Comparison of ENCODE assay signal across 7 cellular contexts in the genomic region with DNA sequence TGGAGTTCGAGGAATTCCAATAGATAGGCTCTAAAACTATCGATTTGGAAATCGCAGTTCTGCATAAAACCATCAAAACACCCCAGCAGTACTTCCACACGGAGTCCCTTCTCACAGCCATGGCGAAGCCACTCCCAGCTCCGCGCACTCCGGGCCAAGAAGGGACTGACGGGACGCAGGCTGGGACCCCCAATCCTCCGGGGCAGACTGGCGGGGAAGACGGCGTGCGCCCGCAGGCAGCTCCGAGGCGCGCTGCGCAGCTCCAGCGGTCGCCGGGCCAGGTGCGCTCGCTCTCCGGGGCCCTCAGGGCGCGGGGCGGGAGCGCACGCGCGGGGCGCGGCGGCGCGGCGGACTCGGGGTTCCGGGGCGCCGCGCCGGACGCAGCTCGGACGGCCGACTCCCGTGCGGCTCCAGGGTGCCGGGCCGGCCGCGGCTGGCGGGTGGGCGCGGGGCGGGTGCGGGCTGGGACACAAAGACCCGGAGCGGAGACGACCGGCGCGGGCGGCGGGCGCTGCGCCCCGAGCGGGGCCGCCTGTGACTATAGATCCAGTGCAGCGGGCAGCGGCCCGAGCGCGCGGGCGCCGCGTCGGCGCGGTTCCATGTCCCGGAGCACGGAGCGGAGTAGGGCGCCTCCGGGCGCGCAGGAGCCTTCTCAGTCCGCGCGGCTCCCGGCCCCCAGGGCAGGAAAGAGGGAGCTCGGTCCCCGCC. TPM values are rescaled to one million over a fixed set of nuclear protein-coding genes. Genes with fewer than 3 reads are reported as not detected.
DNase-seq lines count a peak whose midpoint lies in the region; ATAC-seq and TF ChIP-seq lines count a peak whose summit lies in the region.

No MANE protein-coding gene starts in this region.

- H3F3A ChIP-seq in GM23248 (ENCODE audit: insufficient read depth) = peaks cover 25% of the 10 kb centered on the region

- H3K79me2 ChIP-seq in GM23248 (ENCODE audit: insufficient read depth) = no peaks in the 10 kb centered on the region

- H2AFZ ChIP-seq in GM23248 = peak overlapping the region; percentile 78

- H3K27me3 ChIP-seq in GM23248 (replicated peaks; ENCODE audit: insufficient read depth) (no peaks in the 10 kb centered on the region), heart left ventricle (peaks cover 0 to 37% (median 0%) of the 10 kb centered on the region in 9 donors), rectal smooth muscle tissue (ENCODE audit: control insufficient read depth, insufficient read depth, low read length) (no peaks in the 10 kb centered on the region)

- no peak overlapping the region for H3K9ac ChIP-seq in GM23248
- peak overlapping the region; percentile 1 for H3K9ac ChIP-seq in rectal smooth muscle tissue (ENCODE audit: low read length)

- peak overlapping the region; percentile 68 for H3K4me3 ChIP-seq in GM23248
- H3K4me3 ChIP-seq in LNCaP clone FGC (ENCODE audit: low read depth, low read length) = peak overlapping the region; percentile 72
- H3K4me3 ChIP-seq in heart left ventricle = peak overlapping the region; percentile 59 to 83 (median 74)
- peak overlapping the region; percentile 67 for H3K4me3 ChIP-seq in rectal smooth muscle tissue (ENCODE audit: low read length)

- intact Hi-C loops in heart left ventricle (cut with DNase I) = loop anchor here (2.0 to 10.0 kb wide), 17 partner anchors 82 to 1963 kb away; no protein-coding TSS in a partner anchor

- WGBS in GM23248 (ENCODE audit: low coverage in 1 of 2, low lambda C conversion rate in 2 of 2, missing lambda C conversion rate in 2 of 2), 2 experiments = 2% methylated on average over 49 to 51 of the region's 98 CpGs
- WGBS in heart left ventricle, 4 donors = 0 to 21% (median 2%) methylated on average over 5 to 98 of the region's 98 CpGs

- TF ChIP-seq CTCF in LNCaP clone FGC (IDR thresholded peaks at IDR 0.05; ENCODE audit: control insufficient read depth, extremely low read depth, insufficient read depth) (no peak), heart left ventricle (IDR thresholded peaks at IDR 0.05) (no peak)

- H3K9me3 ChIP-seq in GM23248 (ENCODE audit: low read depth) (no peaks in the 10 kb centered on the region), heart left ventricle (no peaks in the 10 kb centered on the region)

- ATAC-seq in GM18499 (IDR thresholded peaks at IDR 0.05; ENCODE audit: insufficient read depth, unreplicated experiment) = peak; percentile 18
- ATAC-seq in heart left ventricle = peak in 1 of 4 donors; percentile 12

- DNase-seq in GM23248 = peak; percentile 24
- no peak for DNase-seq in LNCaP clone FGC (ENCODE audit: low read depth)
- peak; percentile 17 for DNase-seq in activated naive CD4-positive, alpha-beta T cell treated with anti-CD3 and anti-CD28 coated beads, Interleukin-2, amount 50 U/mL, for 16 hours
- peak in 2 of 5 donors; percentile 30 to 64 for DNase-seq in heart left ventricle
- no peak for DNase-seq in NCI-H2107 (lab: John Stamatoyannopoulos, UW)

- no peaks in the 10 kb centered on the region for H4K20me1 ChIP-seq in GM23248 (ENCODE audit: insufficient read depth)

- peak overlapping the region; percentile 60 for H3K4me2 ChIP-seq in GM23248 (ENCODE audit: unreplicated experiment)

- H3K36me3 ChIP-seq in GM23248 (ENCODE audit: low read depth) (no peaks in the 10 kb centered on the region), heart left ventricle (no peaks in the 10 kb centered on the region), rectal smooth muscle tissue (ENCODE audit: control insufficient read depth, insufficient read depth, low read length) (no peaks in the 10 kb centered on the region)

- in situ Hi-C loops in GM23248 (cut with MboI) = no loop called here

- no peaks in the 10 kb centered on the region for H3K9me2 ChIP-seq in GM23248 (ENCODE audit: insufficient read depth)

- H3K27ac ChIP-seq in GM23248 (no peak overlapping the region), heart left ventricle (peak overlapping the region; percentile 70 to 89 (median 83)), rectal smooth muscle tissue (ENCODE audit: low read depth, low read length) (peak overlapping the region; percentile 74)

- H3K4me1 ChIP-seq in GM23248 (ENCODE audit: insufficient read depth) = 0 out of 2 replicates have a peak, but pooled peaks cover 8% of the 10 kb centered on the region
- peaks cover 0 to 41% (median 13%) of the 10 kb centered on the region in 12 donors for H3K4me1 ChIP-seq in heart left ventricle
- peaks cover 4% of the 10 kb centered on the region for H3K4me1 ChIP-seq in rectal smooth muscle tissue (ENCODE audit: control insufficient read depth, insufficient read depth, low read length)

- TF ChIP-seq POLR2A in heart left ventricle (IDR thresholded peaks at IDR 0.05) = no peak

RNA-seq across cellular contexts. Expression of gene EFNB2, which starts 0.5 kb away (rescaled TPM):
- 0.43 TPM in 1 of 2 replicates, not detected in the other for total RNA-seq in GM23248 (2014; rRNA removed; shearing (Covaris generic))
- polyA plus RNA-seq in GM23248 (2016; fragmentation: Nextera tagmentation; extraction: Ambion mirVana) = 0.05 and 0.06 TPM in 2 replicates
- 10 to 100 TPM in 7 of 9 donors, 1 to 10 TPM in 2; 8.6 to 20.2 (median 12.7) TPM for total RNA-seq in heart left ventricle
- 10 to 100 TPM in 1 of 2 donors, 1 to 10 TPM in 1; 7.3 to 17.7 TPM for polyA plus RNA-seq in heart left ventricle

RNA-seq across cellular contexts. Expression of gene ARGLU1, which starts 32.9 kb away (rescaled TPM):
- total RNA-seq in GM23248 (2014; rRNA removed; shearing (Covaris generic)) = 38.4 and 55.8 TPM in 2 replicates
- polyA plus RNA-seq in GM23248 (2016; fragmentation: Nextera tagmentation; extraction: Ambion mirVana) = 51.2 and 61.5 TPM in 2 replicates
- 10 to 100 TPM; 14.2 to 35.6 (median 28.1) TPM for total RNA-seq in heart left ventricle
- 10 to 100 TPM; 25.7 to 54.0 TPM for polyA plus RNA-seq in heart left ventricle

Comparison
In these comparisons a context has a peak if more than half of its experiments do, and no peak if none do; other contexts are left out.
1. DNase-seq: peak in GM23248 (single experiment) and activated naive CD4-positive, alpha-beta T cell treated with anti-CD3 and anti-CD28 coated beads, Interleukin-2, amount 50 U/mL, for 16 hours (single experiment); none in LNCaP clone FGC (single experiment) and NCI-H2107 (single experiment).
2. Peak in every context shown above with its lines, with median percentiles within 50 percentile points of each other: H3K4me3 ChIP-seq.